ENCODE assay signal across 39 cellular contexts in the genomic region with DNA sequence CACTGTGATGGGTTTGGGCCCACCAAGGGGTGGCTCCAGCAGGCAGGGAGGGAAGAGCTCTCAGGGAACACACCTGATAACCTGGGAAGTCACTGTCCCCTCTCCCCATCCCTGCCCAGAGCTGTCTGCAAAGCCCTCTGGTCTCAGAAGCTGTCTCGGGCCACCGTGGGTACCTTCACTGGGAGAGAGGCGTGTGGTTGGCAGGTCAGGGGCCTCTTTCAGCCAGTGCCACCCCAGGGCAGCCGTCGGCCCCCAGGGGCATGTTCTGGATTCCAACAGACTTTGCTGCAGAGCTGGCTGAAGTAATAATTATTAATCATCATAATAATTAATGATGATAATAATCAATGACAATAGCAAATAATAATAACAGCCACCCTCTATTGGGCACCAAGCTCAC. TPM values are rescaled to one million over a fixed set of nuclear protein-coding genes. Genes with fewer than 3 reads are reported as not detected.
"Had no signal": no experiment of that assay in that cellular context is flagged by ENCODE, and none has a peak within 500 bp of the region (broad histone marks: within the 10 kb centered on the region; RNA-seq: fewer than 3 reads in every experiment).

No MANE protein-coding gene starts in this region.

- H3K9me3 Mint-ChIP-seq: activated naive CD4-positive, alpha-beta T cell treated with anti-CD3 and anti-CD28 coated beads for 36 hours; activated naive CD4-positive, alpha-beta T cell treated with anti-CD3 and anti-CD28 coated beads, Interleukin-2, amount 50 U/mL, for 24 hours; activated naive CD4-positive, alpha-beta T cell treated with anti-CD3 and anti-CD28 coated beads, Interleukin-2, amount 50 U/mL, for 72 hours; activated naive CD8-positive, alpha-beta T cell treated with anti-CD3 and anti-CD28 coated beads for 36 hours; activated naive CD8-positive, alpha-beta T cell treated with anti-CD3 and anti-CD28 coated beads, Interleukin-2, amount 10 ng/mL, durations not matched to agents 7 days and 5 days; activated naive CD8-positive, alpha-beta T cell treated with anti-CD3 and anti-CD28 coated beads, Interleukin-2, amount 50 U/mL, for 24 hours; activated T-cell treated with anti-CD3 and anti-CD28 coated beads, Interleukin-2, amount 50 U/mL, for 24 hours; activated T-cell treated with anti-CD3 and anti-CD28 coated beads, Interleukin-2, amount 50 U/mL, for 4 hours; activated T-cell treated with anti-CD3 and anti-CD28 coated beads, Interleukin-2, amount 50 U/mL, for 72 hours; activated T-helper 1 cell treated with anti-CD3 and anti-CD28 coated beads, Interleukin-12 subunit alpha, Interleukin-12 subunit beta, Interleukin-2, Interleukin-4 antibody, amounts not matched to agents 30 ng/mL and 10 ng/mL and 1 ng/mL, durations not matched to agents 14 hours and 24 hours and 36 hours; activated T-helper 17 cell treated with anti-CD3 and anti-CD28 coated beads, Interleukin-2, amount 50 U/mL, for 72 hours; activated T-helper 2 cell treated with anti-CD3 and anti-CD28 coated beads, Interferon-gamma antibody, Interleukin-2, Interleukin-4, amounts not matched to agents 10 μg/mL and 5 μg/mL and 100 μg/mL, durations not matched to agents 14 hours and 24 hours and 36 hours; central memory CD8-positive, alpha-beta T cell had no signal

- H3K9me3 ChIP-seq: adrenal gland, ascending aorta, body of pancreas, breast epithelium had no signal

- H3K36me3 ChIP-seq: adrenal gland, ascending aorta, brain microvascular endothelial cell, breast epithelium, cardiac muscle cell had no signal

- H3K36me3 Mint-ChIP-seq: activated naive CD4-positive, alpha-beta T cell treated with anti-CD3 and anti-CD28 coated beads, Interleukin-2, amount 50 U/mL, for 24 hours; activated naive CD4-positive, alpha-beta T cell treated with anti-CD3 and anti-CD28 coated beads, Interleukin-2, amount 50 U/mL, for 72 hours; activated naive CD8-positive, alpha-beta T cell; activated naive CD8-positive, alpha-beta T cell treated with anti-CD3 and anti-CD28 coated beads for 36 hours; activated naive CD8-positive, alpha-beta T cell treated with anti-CD3 and anti-CD28 coated beads, Interleukin-2, amount 10 ng/mL, durations not matched to agents 7 days and 5 days had no signal

- H3K27me3 Mint-ChIP-seq: activated naive CD4-positive, alpha-beta T cell treated with anti-CD3 and anti-CD28 coated beads, Interleukin-2, amount 50 U/mL, for 24 hours; activated naive CD8-positive, alpha-beta T cell; activated naive CD8-positive, alpha-beta T cell treated with anti-CD3 and anti-CD28 coated beads for 36 hours; activated naive CD8-positive, alpha-beta T cell treated with anti-CD3 and anti-CD28 coated beads, Interleukin-2, amount 10 ng/mL, durations not matched to agents 7 days and 5 days; activated naive CD8-positive, alpha-beta T cell treated with anti-CD3 and anti-CD28 coated beads, Interleukin-2, amount 50 U/mL, for 24 hours; activated T-cell treated with anti-CD3 and anti-CD28 coated beads, Interleukin-2, amount 50 U/mL, for 24 hours; activated T-helper 17 cell treated with anti-CD3 and anti-CD28 coated beads, Interleukin-2, amount 50 U/mL, for 72 hours; brain; central memory CD8-positive, alpha-beta T cell had no signal

- H3K4me1 ChIP-seq: adrenal gland, ascending aorta, breast epithelium had no signal

- H3K27ac ChIP-seq: adrenal gland, ascending aorta, body of pancreas, brain microvascular endothelial cell, breast epithelium, cardiac muscle cell had no signal

- DNase-seq: activated effector memory CD4-positive, alpha-beta T cell treated with anti-CD3 and anti-CD28 coated beads, Interleukin-2, amount 50 U/mL, for 16 hours; activated effector memory CD4-positive, alpha-beta T cell treated with Interleukin-2 at 50 U/mL for 16 hours; activated gamma-delta T cell; activated gamma-delta T cell treated with Interleukin-2 at 50 U/mL for 16 hours; activated naive CD4-positive, alpha-beta T cell; activated naive CD4-positive, alpha-beta T cell treated with anti-CD3 and anti-CD28 coated beads for 36 hours; activated naive CD4-positive, alpha-beta T cell treated with anti-CD3 and anti-CD28 coated beads, Interleukin-2, amount 50 U/mL, for 16 hours; activated naive CD4-positive, alpha-beta T cell treated with Interleukin-2 at 50 U/mL for 16 hours; activated naive CD8-positive, alpha-beta T cell treated with anti-CD3 and anti-CD28 coated beads for 36 hours; activated naive CD8-positive, alpha-beta T cell treated with anti-CD3 and anti-CD28 coated beads, Interleukin-2, amount 10 ng/mL, durations not matched to agents 7 days and 5 days; activated naive CD8-positive, alpha-beta T cell treated with anti-CD3 and anti-CD28 coated beads, Interleukin-2, amount 50 U/mL, for 24 hours; activated T-cell treated with anti-CD3 and anti-CD28 coated beads for 4 hours; activated T-cell treated with anti-CD3 and anti-CD28 coated beads, Interleukin-2, amount 50 U/mL, for 1 hour; activated T-cell treated with anti-CD3 and anti-CD28 coated beads, Interleukin-2, amount 50 U/mL, for 24 hours; activated T-cell treated with anti-CD3 and anti-CD28 coated beads, Interleukin-2, amount 50 U/mL, for 4 hours; activated T-cell treated with anti-CD3 and anti-CD28 coated beads, Interleukin-2, amount 50 U/mL, for 48 hours; activated T-cell treated with anti-CD3 and anti-CD28 coated beads, Interleukin-2, amount 50 U/mL, for 72 hours; adrenal gland; amniotic stem cell; amygdala; anterior cingulate cortex; body of pancreas; brain microvascular endothelial cell; caudate nucleus; central memory CD4-positive, alpha-beta T cell; cerebellar nuclear complex had no signal

- H3K27ac Mint-ChIP-seq: activated naive CD4-positive, alpha-beta T cell treated with anti-CD3 and anti-CD28 coated beads for 36 hours; activated naive CD4-positive, alpha-beta T cell treated with anti-CD3 and anti-CD28 coated beads, Interleukin-2, amount 50 U/mL, for 24 hours; activated naive CD4-positive, alpha-beta T cell treated with anti-CD3 and anti-CD28 coated beads, Interleukin-2, amount 50 U/mL, for 72 hours; activated naive CD8-positive, alpha-beta T cell; activated naive CD8-positive, alpha-beta T cell treated with anti-CD3 and anti-CD28 coated beads for 36 hours; activated naive CD8-positive, alpha-beta T cell treated with anti-CD3 and anti-CD28 coated beads, Interleukin-2, amount 10 ng/mL, durations not matched to agents 7 days and 5 days; activated naive CD8-positive, alpha-beta T cell treated with anti-CD3 and anti-CD28 coated beads, Interleukin-2, amount 50 U/mL, for 24 hours; activated T-cell treated with anti-CD3 and anti-CD28 coated beads, Interleukin-2, amount 50 U/mL, for 24 hours; activated T-cell treated with anti-CD3 and anti-CD28 coated beads, Interleukin-2, amount 50 U/mL, for 72 hours; activated T-helper 1 cell treated with anti-CD3 and anti-CD28 coated beads, Interleukin-12 subunit alpha, Interleukin-12 subunit beta, Interleukin-2, Interleukin-4 antibody, amounts not matched to agents 30 ng/mL and 10 ng/mL and 1 ng/mL, durations not matched to agents 14 hours and 24 hours and 36 hours; activated T-helper 17 cell treated with anti-CD3 and anti-CD28 coated beads, Interleukin-2, amount 50 U/mL, for 72 hours; activated T-helper 2 cell treated with anti-CD3 and anti-CD28 coated beads, Interferon-gamma antibody, Interleukin-2, Interleukin-4, amounts not matched to agents 10 μg/mL and 5 μg/mL and 100 μg/mL, durations not matched to agents 14 hours and 24 hours and 36 hours had no signal

- H3K27me3 ChIP-seq: adrenal gland, ascending aorta, body of pancreas, brain microvascular endothelial cell, breast epithelium, cardiac muscle cell had no signal

- H3K4me1 Mint-ChIP-seq: activated naive CD4-positive, alpha-beta T cell treated with anti-CD3 and anti-CD28 coated beads, Interleukin-2, amount 50 U/mL, for 24 hours; activated naive CD8-positive, alpha-beta T cell treated with anti-CD3 and anti-CD28 coated beads for 36 hours; activated naive CD8-positive, alpha-beta T cell treated with anti-CD3 and anti-CD28 coated beads, Interleukin-2, amount 10 ng/mL, durations not matched to agents 7 days and 5 days; activated naive CD8-positive, alpha-beta T cell treated with anti-CD3 and anti-CD28 coated beads, Interleukin-2, amount 50 U/mL, for 24 hours; activated T-helper 17 cell treated with anti-CD3 and anti-CD28 coated beads, Interleukin-2, amount 50 U/mL, for 72 hours; central memory CD8-positive, alpha-beta T cell had no signal

- H3K4me3 Mint-ChIP-seq: activated naive CD4-positive, alpha-beta T cell treated with anti-CD3 and anti-CD28 coated beads for 36 hours; activated naive CD4-positive, alpha-beta T cell treated with anti-CD3 and anti-CD28 coated beads, Interleukin-2, amount 50 U/mL, for 24 hours; activated naive CD8-positive, alpha-beta T cell; activated naive CD8-positive, alpha-beta T cell treated with anti-CD3 and anti-CD28 coated beads for 36 hours; activated naive CD8-positive, alpha-beta T cell treated with anti-CD3 and anti-CD28 coated beads, Interleukin-2, amount 10 ng/mL, durations not matched to agents 7 days and 5 days; activated naive CD8-positive, alpha-beta T cell treated with anti-CD3 and anti-CD28 coated beads, Interleukin-2, amount 50 U/mL, for 24 hours; activated T-cell treated with anti-CD3 and anti-CD28 coated beads, Interleukin-2, amount 50 U/mL, for 24 hours; activated T-cell treated with anti-CD3 and anti-CD28 coated beads, Interleukin-2, amount 50 U/mL, for 4 hours; activated T-cell treated with anti-CD3 and anti-CD28 coated beads, Interleukin-2, amount 50 U/mL, for 72 hours; activated T-helper 1 cell treated with anti-CD3 and anti-CD28 coated beads, Interleukin-12 subunit alpha, Interleukin-12 subunit beta, Interleukin-2, Interleukin-4 antibody, amounts not matched to agents 30 ng/mL and 10 ng/mL and 1 ng/mL, durations not matched to agents 14 hours and 24 hours and 36 hours; activated T-helper 17 cell treated with anti-CD3 and anti-CD28 coated beads, Interleukin-2, amount 50 U/mL, for 72 hours; brain; central memory CD8-positive, alpha-beta T cell had no signal

- H3K4me3 ChIP-seq: adrenal gland, ascending aorta, body of pancreas, breast epithelium, cardiac muscle cell had no signal

RNA-seq across cellular contexts. Expression of a gene that starts 21.1 kb away (rescaled TPM):
- total RNA-seq: ascending aorta, bronchial epithelial cell had no signal
- polyA plus RNA-seq: aorta had no signal
